In the genomic region with DNA sequence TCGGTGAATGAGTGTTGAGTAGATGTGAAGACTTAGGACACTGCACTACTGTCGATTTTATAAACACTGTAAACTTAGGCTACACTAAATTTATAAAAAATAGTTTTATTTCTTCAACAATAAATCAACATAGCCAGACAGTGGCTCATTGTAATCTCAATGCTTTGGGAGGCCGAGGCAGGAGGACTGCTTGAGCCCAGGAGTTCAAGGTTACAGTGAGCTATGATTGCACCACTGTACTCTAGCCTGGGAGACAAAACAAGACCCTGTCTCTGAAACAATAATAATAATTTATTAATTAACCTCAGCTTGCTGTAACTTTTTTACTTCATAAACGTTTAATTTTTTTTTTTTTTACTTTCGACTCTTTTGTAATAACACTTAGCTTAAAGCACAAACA, we compare ENCODE assay signal across 32 cellular contexts.
"Had no signal": no experiment of that assay in that cellular context is flagged by ENCODE, and none has a peak within 500 bp of the region (broad histone marks: within the 10 kb centered on the region; RNA-seq: fewer than 3 reads in every experiment).

No MANE protein-coding gene starts in this region.

- H3K4me1 ChIP-seq: adrenal gland, ascending aorta, body of pancreas, breast epithelium had no signal

- ATAC-seq: activated T-cell treated with anti-CD3 and anti-CD28 coated beads, Interleukin-2, amount 50 U/mL, for 4 hours; body of pancreas had no signal

- H3K4me3 ChIP-seq: adrenal gland, ascending aorta, body of pancreas, breast epithelium, cardiac muscle cell had no signal

- H3K27ac ChIP-seq: adrenal gland, ascending aorta, body of pancreas, brain microvascular endothelial cell, breast epithelium, cardiac muscle cell had no signal

- FAIRE-seq: astrocyte, bronchial epithelial cell had no signal

- H3K27me3 ChIP-seq: adrenal gland, ascending aorta, body of pancreas, brain microvascular endothelial cell, breast epithelium, cardiac muscle cell had no signal

- H3K36me3 ChIP-seq: adrenal gland, ascending aorta, brain microvascular endothelial cell, breast epithelium, cardiac muscle cell had no signal

- DNase-seq: activated effector memory CD4-positive, alpha-beta T cell treated with anti-CD3 and anti-CD28 coated beads, Interleukin-2, amount 50 U/mL, for 16 hours; activated effector memory CD4-positive, alpha-beta T cell treated with Interleukin-2 at 50 U/mL for 16 hours; activated gamma-delta T cell; activated gamma-delta T cell treated with Interleukin-2 at 50 U/mL for 16 hours; activated naive CD4-positive, alpha-beta T cell; activated naive CD4-positive, alpha-beta T cell treated with anti-CD3 and anti-CD28 coated beads for 36 hours; activated naive CD4-positive, alpha-beta T cell treated with anti-CD3 and anti-CD28 coated beads, Interleukin-2, amount 10 ng/mL, durations not matched to agents 7 days and 5 days; activated naive CD4-positive, alpha-beta T cell treated with anti-CD3 and anti-CD28 coated beads, Interleukin-2, amount 50 U/mL, for 16 hours; activated naive CD4-positive, alpha-beta T cell treated with Interleukin-2 at 50 U/mL for 16 hours; activated naive CD8-positive, alpha-beta T cell treated with anti-CD3 and anti-CD28 coated beads for 36 hours; activated naive CD8-positive, alpha-beta T cell treated with anti-CD3 and anti-CD28 coated beads, Interleukin-2, amount 10 ng/mL, durations not matched to agents 7 days and 5 days; activated naive CD8-positive, alpha-beta T cell treated with anti-CD3 and anti-CD28 coated beads, Interleukin-2, amount 50 U/mL, for 24 hours; activated T-cell treated with anti-CD3 and anti-CD28 coated beads, Interleukin-2, amount 50 U/mL, for 1 hour; activated T-cell treated with anti-CD3 and anti-CD28 coated beads, Interleukin-2, amount 50 U/mL, for 24 hours; activated T-cell treated with anti-CD3 and anti-CD28 coated beads, Interleukin-2, amount 50 U/mL, for 4 hours; activated T-cell treated with anti-CD3 and anti-CD28 coated beads, Interleukin-2, amount 50 U/mL, for 48 hours; activated T-cell treated with anti-CD3 and anti-CD28 coated beads, Interleukin-2, amount 50 U/mL, for 72 hours; adrenal gland; amniotic stem cell; amygdala; anterior cingulate cortex; aorta; body of pancreas; brain microvascular endothelial cell; caudate nucleus; central memory CD4-positive, alpha-beta T cell; cerebellar nuclear complex had no signal

- H3K9me3 ChIP-seq: adrenal gland, ascending aorta, body of pancreas, breast epithelium had no signal
